8 cellular contexts compared by ENCODE assay signal in genomic region chr1:92081031-92081430, GRCh38. TPM values are rescaled to one million over a fixed set of nuclear protein-coding genes. Genes with fewer than 3 reads are reported as not detected.
DNase-seq lines count a peak whose midpoint lies in the region; ATAC-seq, FAIRE-seq and TF ChIP-seq lines count a peak whose summit lies in the region.

No MANE protein-coding gene starts in this region.

- H3K9me3 Mint-ChIP-seq in activated B cell treated with CpG ODN at 0.5 μM for 24 hours: peaks cover 11% of the 10 kb centered on the region

- H3K4me1 ChIP-seq in HAP-1 (no peaks in the 10 kb centered on the region), hepatocyte (ENCODE audit: insufficient read depth) (peaks cover 2% of the 10 kb centered on the region), skeletal muscle tissue (ENCODE audit: control insufficient read depth in 3 of 3, insufficient read depth in 3 of 3, low read length in 3 of 3) (no peaks in the 10 kb centered on the region)

- no peak for TF ChIP-seq CTCF in activated B cell treated with CpG ODN at 0.5 μM for 24 hours (IDR thresholded peaks at IDR 0.05)
- TF ChIP-seq CTCF in hepatocyte (IDR thresholded peaks at IDR 0.05; ENCODE audit: poor library complexity): no peak
- no peak for TF ChIP-seq CTCF in D721Med (IDR thresholded peaks at IDR 0.05; ENCODE audit: insufficient read depth, missing control alignments)

- H3K27me3 ChIP-seq in HAP-1 (ENCODE audit: low read depth) (no peaks in the 10 kb centered on the region), hepatocyte (no peaks in the 10 kb centered on the region), skeletal muscle tissue (ENCODE audit: control insufficient read depth in 3 of 3, insufficient read depth in 3 of 3, low read length in 3 of 3) (no peaks in the 10 kb centered on the region)

- peaks cover 4% of the 10 kb centered on the region for H3K79me2 ChIP-seq in hepatocyte

- H3K9me2 ChIP-seq in hepatocyte (replicated peaks; ENCODE audit: insufficient read depth): no peaks in the 10 kb centered on the region

- H3K4me2 ChIP-seq in hepatocyte: peak overlapping the region; percentile 73

- peak overlapping the region; percentile 95 for H2AFZ ChIP-seq in hepatocyte

- peaks cover 7% of the 10 kb centered on the region for H3K36me3 Mint-ChIP-seq in activated B cell treated with CpG ODN at 0.5 μM for 24 hours (ENCODE audit: low read depth)

- DNase-seq in HAP-1 (ENCODE audit: low spot score in 2 of 2) (no peak), activated B cell treated with CpG ODN at 0.5 μM for 24 hours (no peak), hepatocyte (ENCODE audit: low spot score) (no peak), medulla oblongata (ENCODE audit: extremely low spot score) (no peak), DMS 273 treated with DMSO at 0.1 percent for 48 hours (lab: John Stamatoyannopoulos, UW) (no peak), D721Med (ENCODE audit: insufficient read length, low spot score) (no peak), posterior vena cava (ENCODE audit: low spot score) (no peak)

- CTCF ChIA-PET in activated B cell treated with CpG ODN at 0.5 μM for 24 hours (lab: Charles Lee): no interaction called here

- H3K27me3 Mint-ChIP-seq in activated B cell treated with CpG ODN at 0.5 μM for 24 hours: peaks cover 2% of the 10 kb centered on the region

- peak overlapping the region; percentile 94 for H3K4me3 Mint-ChIP-seq in activated B cell treated with CpG ODN at 0.5 μM for 24 hours

- H4K20me1 ChIP-seq in hepatocyte (ENCODE audit: insufficient read depth, poor library complexity, severe bottlenecking): no peaks in the 10 kb centered on the region

- no peak for FAIRE-seq in D721Med (lab: Jason Lieb, UNC)

- H3K4me3 ChIP-seq in HAP-1 (peak overlapping the region; percentile 65), hepatocyte (peak overlapping the region; percentile 82), skeletal muscle tissue (ENCODE audit: low read length in 3 of 3) (peak overlapping the region; percentile 87 to 91 (median 87))

- in situ Hi-C loops in HAP-1 (cut with MboI; ENCODE audit: low sequenced_read_pairs): no loop called here

- no peaks in the 10 kb centered on the region for H3K9me3 ChIP-seq in HAP-1
- H3K9me3 ChIP-seq in hepatocyte (ENCODE audit: low read depth): peaks cover 4% of the 10 kb centered on the region
- H3K9me3 ChIP-seq in skeletal muscle tissue (ENCODE audit: control insufficient read depth in 3 of 3, low read length in 3 of 3): peaks cover 0 to 4% (median 0%) of the 10 kb centered on the region in 3 donors

- H3K27ac ChIP-seq in hepatocyte (peak overlapping the region; percentile 83), skeletal muscle tissue (ENCODE audit: low read depth, low read length) (no peak overlapping the region)

- peak overlapping the region; percentile 82 to 89 (median 87) for H3K9ac ChIP-seq in skeletal muscle tissue (ENCODE audit: low read depth in 1 of 3, low read length in 3 of 3)

- H3K27ac Mint-ChIP-seq in activated B cell treated with CpG ODN at 0.5 μM for 24 hours: no peak overlapping the region

- peaks cover 7% of the 10 kb centered on the region for H3K4me1 Mint-ChIP-seq in activated B cell treated with CpG ODN at 0.5 μM for 24 hours

- POLR2A ChIA-PET in activated B cell treated with CpG ODN at 0.5 μM for 24 hours (lab: Charles Lee): no interaction called here

- intact Hi-C loops in activated B cell treated with CpG ODN at 0.5 μM for 24 hours (cut with micrococcal nuclease): loop anchor here (5.0 kb wide), 1 partner anchor 216 kb away; the partner anchor contains the start of genes GLMN and RPAP2
- intact Hi-C loops in posterior vena cava (cut with DNase I): no loop called here

- H3K36me3 ChIP-seq in HAP-1 (replicated peaks): no peaks in the 10 kb centered on the region
- H3K36me3 ChIP-seq in hepatocyte (replicated peaks; ENCODE audit: insufficient read depth, low read depth): no peaks in the 10 kb centered on the region
- no peaks in the 10 kb centered on the region for H3K36me3 ChIP-seq in skeletal muscle tissue (ENCODE audit: control insufficient read depth in 3 of 3, insufficient read depth in 3 of 3, low read length in 3 of 3)

- 36% methylated on average over 4 of the region's 4 CpGs for WGBS in hepatocyte (ENCODE audit: low lambda C conversion rate, missing lambda C conversion rate)

- ATAC-seq in activated B cell treated with CpG ODN at 0.5 μM for 24 hours (ENCODE audit: low read depth): no peak

RNA-seq across cellular contexts. Expression of gene BTBD8, which starts 0.9 kb away (rescaled TPM):
- 0.46 and 0.51 TPM in 2 replicates for total RNA-seq in activated B cell treated with CpG ODN at 0.5 μM for 24 hours
- total RNA-seq in hepatocyte: 6.0 and 6.1 TPM in 2 replicates
- polyA plus RNA-seq in hepatocyte: 2.4 TPM in 2 replicates
- total RNA-seq in skeletal muscle tissue: 1.6 TPM
- total RNA-seq in posterior vena cava: 1 to 10 TPM; 2.5 to 3.5 TPM

RNA-seq across cellular contexts. Expression of gene SETSIP, which starts 5.8 kb away (rescaled TPM):
- not detected in 2 replicates for total RNA-seq in activated B cell treated with CpG ODN at 0.5 μM for 24 hours
- not detected in 2 replicates for total RNA-seq in hepatocyte
- polyA plus RNA-seq in hepatocyte: not detected in 2 replicates
- total RNA-seq in skeletal muscle tissue: not detected
- total RNA-seq in posterior vena cava: not detected

RNA-seq across cellular contexts. Expression of gene EPHX4, which starts 51.2 kb away (rescaled TPM):
- total RNA-seq in activated B cell treated with CpG ODN at 0.5 μM for 24 hours (not detected in 2 replicates), hepatocyte (3.4 and 4.5 TPM in 2 replicates), skeletal muscle tissue (0.52 TPM), posterior vena cava (1 to 10 TPM; 1.5 to 2.5 TPM)
- 2.9 and 5.2 TPM in 2 replicates for polyA plus RNA-seq in hepatocyte
